Comparison of ENCODE assay signal across 9 cellular contexts in the genomic region with DNA sequence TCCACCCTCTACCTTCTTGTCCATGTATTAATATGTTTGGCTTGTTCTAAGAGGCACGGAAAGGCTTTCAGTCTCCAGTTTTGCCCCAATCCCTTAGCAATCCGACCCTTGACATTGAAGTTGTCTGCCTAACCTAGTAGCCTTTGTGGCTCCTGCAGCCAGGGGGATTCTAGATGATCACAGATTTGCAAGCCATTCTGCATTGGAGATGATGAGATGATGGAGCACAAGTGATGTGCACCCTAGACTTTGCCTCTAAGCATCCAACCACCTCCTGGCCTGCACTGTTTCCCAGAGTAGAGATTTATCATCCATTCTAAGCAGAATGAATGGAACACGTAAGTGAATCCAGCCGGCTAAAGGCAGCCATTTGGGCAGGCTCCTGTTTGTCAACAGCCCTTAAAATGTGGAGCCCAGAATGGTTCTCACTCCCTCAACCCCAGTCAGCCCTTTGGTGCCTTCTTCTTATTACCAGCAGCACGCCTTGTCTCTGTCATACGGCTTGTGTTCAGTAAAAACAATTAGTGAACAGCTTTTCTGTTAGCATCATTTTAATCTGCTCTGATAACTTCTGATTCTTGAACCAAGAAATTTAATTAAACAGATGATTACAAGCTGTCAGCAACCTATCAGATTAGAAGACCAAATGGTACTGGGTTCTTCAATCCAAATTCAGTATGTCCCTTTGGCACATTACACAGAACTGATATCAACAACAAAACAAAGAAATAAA. TPM values are rescaled to one million over a fixed set of nuclear protein-coding genes. Genes with fewer than 3 reads are reported as not detected.
DNase-seq lines count a peak whose midpoint lies in the region; ATAC-seq, FAIRE-seq and TF ChIP-seq lines count a peak whose summit lies in the region.
"Had no signal": no experiment of that assay in that cellular context is flagged by ENCODE, and none has a peak within 500 bp of the region (broad histone marks: within the 10 kb centered on the region; RNA-seq: fewer than 3 reads in every experiment).

No MANE protein-coding gene starts in this region.

- POLR2A ChIA-PET in CD8-positive, alpha-beta T cell (lab: Charles Lee): interaction anchor here (0.6 to 34.4 kb wide), 9 partner anchors 9 to 138 kb away, joined by 3 to 1009 read pairs (median 6); partner anchors contain the start of genes FBXW2 and PHF19
- POLR2A ChIA-PET in IMR-90 (lab: Charles Lee; ENCODE audit: unreplicated experiment) (interaction anchor here (0.6 to 0.7 kb wide), 2 partner anchors 10 to 276 kb away, joined by 6 to 27 read pairs; no protein-coding TSS in a partner anchor), K562 (lab: Yijun Ruan, JAX) (interaction anchor here (1.2 to 1.5 kb wide), 2 partner anchors 9 to 11 kb away, joined by 3 to 7 read pairs; no protein-coding TSS in a partner anchor)

- no peaks in the 10 kb centered on the region for H3K36me3 ChIP-seq in CD8-positive, alpha-beta T cell (ENCODE audit: insufficient read depth, low read length)
- H3K36me3 ChIP-seq in IMR-90 (ENCODE audit: control insufficient read depth, insufficient read depth, low read length) (no peaks in the 10 kb centered on the region), K562 (ENCODE audit: control insufficient read depth, insufficient read depth, low read length) (no peaks in the 10 kb centered on the region)

- H3K4me1 ChIP-seq in CD8-positive, alpha-beta T cell (ENCODE audit: insufficient read depth, low read length): peaks cover 88% of the 10 kb centered on the region
- H3K4me1 ChIP-seq in IMR-90 (ENCODE audit: control insufficient read depth, insufficient read depth, low read length) (peaks cover 33% of the 10 kb centered on the region), K562 (replicated peaks in 1 of 2; ENCODE audit: control insufficient read depth in 2 of 2, insufficient read depth in 2 of 2, low read length in 2 of 2) (peaks cover 17 to 29% of the 10 kb centered on the region in 2 experiments)

- H2AK5ac ChIP-seq in IMR-90 (ENCODE audit: low read depth, low read length): peak overlapping the region; percentile 73

- peak overlapping the region; percentile 71; the same call in 1 of the 2 replicates for H3K18ac ChIP-seq in IMR-90 (ENCODE audit: low read depth, low read length)

- peak overlapping the region; percentile 95 for H2BK15ac ChIP-seq in IMR-90 (ENCODE audit: low read depth, low read length)

- ATAC-seq in CD8-positive, alpha-beta T cell: no peak
- no peak for ATAC-seq in IMR-90 (ENCODE audit: low read depth)
- no peak for ATAC-seq in K562
- ATAC-seq in natural killer cell treated with Interleukin-12 subunit alpha and Interleukin-12 subunit beta and Interleukin-15 and Interleukin-18, amount 100 ng/mL, for 72 hours: no peak
- ATAC-seq in GM21717 (IDR thresholded peaks at IDR 0.05; ENCODE audit: unreplicated experiment): no peak

- H2BK20ac ChIP-seq in IMR-90 (ENCODE audit: low read depth, low read length): peak overlapping the region; percentile 99

- peak overlapping the region; percentile 88 for H3K23ac ChIP-seq in IMR-90 (ENCODE audit: low read depth, low read length)

- peaks cover 0 to 18% of the 10 kb centered on the region in 2 experiments; a peak in 1 of 4 replicates for H3K79me1 ChIP-seq in IMR-90 (ENCODE audit: low read depth in 1 of 2, low read length in 2 of 2)

- H4K20me1 ChIP-seq in IMR-90 (ENCODE audit: insufficient read depth, low read length) (no peaks in the 10 kb centered on the region), K562 (replicated peaks; ENCODE audit: control insufficient read depth, insufficient read depth, low read length) (no peaks in the 10 kb centered on the region)

- peak overlapping the region; percentile 77 for H3K14ac ChIP-seq in IMR-90 (replicated peaks; ENCODE audit: low read depth, low read length)

- H3K9me3 ChIP-seq in CD8-positive, alpha-beta T cell (ENCODE audit: low read length): no peaks in the 10 kb centered on the region
- no peaks in the 10 kb centered on the region for H3K9me3 ChIP-seq in IMR-90 (ENCODE audit: control insufficient read depth, insufficient read depth, low read length)
- H3K9me3 ChIP-seq in K562 (replicated peaks; ENCODE audit: control insufficient read depth, insufficient read depth, low read depth, low read length): no peaks in the 10 kb centered on the region

- no peaks in the 10 kb centered on the region for H3K27me3 Mint-ChIP-seq in CD8-positive, alpha-beta T cell (ENCODE audit: low read depth)
- no peaks in the 10 kb centered on the region for H3K27me3 Mint-ChIP-seq in natural killer cell treated with Interleukin-12 subunit alpha and Interleukin-12 subunit beta and Interleukin-15 and Interleukin-18, amount 100 ng/mL, for 72 hours

- no peak for FAIRE-seq in K562 (lab: Jason Lieb, UNC)

- H2BK120ac ChIP-seq in IMR-90 (ENCODE audit: low read depth, low read length): peak overlapping the region; percentile 89

- peak overlapping the region; percentile 37 for H4K5ac ChIP-seq in IMR-90 (ENCODE audit: low read depth, low read length)

- BruUV-seq in IMR-90 (replicated peaks; lab: Mats Ljungman, UMichigan) (no TSS peak), K562 (replicated peaks; lab: Mats Ljungman, UMichigan) (no TSS peak)

- dilution Hi-C loops in IMR-90 (cut with HindIII; ENCODE audit: low sequenced_read_pairs, unreplicated experiment): no loop called here

- no peak overlapping the region for H3K9ac ChIP-seq in IMR-90 (ENCODE audit: low read depth, low read length)
- H3K9ac ChIP-seq in K562 (ENCODE audit: insufficient read depth in 1 of 2, low read depth in 2 of 2, low read length in 2 of 2): no peak overlapping the region

- H2AFZ ChIP-seq in IMR-90 (replicated peaks; ENCODE audit: low read length, poor library complexity) (peak overlapping the region; percentile 72), K562 (ENCODE audit: low read depth, low read length) (peak overlapping the region; percentile 67)

- TF ChIP-seq EP300 in K562 (IDR thresholded peaks at IDR 0.05; ENCODE audit: low read length): no peak

- TF ChIP-seq POLR2A in IMR-90 (IDR thresholded peaks at IDR 0.05; ENCODE audit: low read depth, low read length) (no peak), K562 (conservative IDR thresholded peaks at IDR 0.05) (no peak)

- H3K36me3 Mint-ChIP-seq in CD8-positive, alpha-beta T cell: peaks cover 6% of the 10 kb centered on the region
- H3K36me3 Mint-ChIP-seq in natural killer cell treated with Interleukin-12 subunit alpha and Interleukin-12 subunit beta and Interleukin-15 and Interleukin-18, amount 100 ng/mL, for 72 hours: no peaks in the 10 kb centered on the region

- H3K4me3 ChIP-seq in CD8-positive, alpha-beta T cell (ENCODE audit: low read depth, low read length): peak overlapping the region; percentile 6
- no peak overlapping the region for H3K4me3 ChIP-seq in IMR-90 (ENCODE audit: insufficient read depth, low read depth, low read length)
- no peak overlapping the region for H3K4me3 ChIP-seq in K562
- H3K4me3 ChIP-seq: SK-N-MC had no signal

- no peak for DNase-seq in CD8-positive, alpha-beta T cell
- DNase-seq in IMR-90: no peak
- DNase-seq in K562 (ENCODE audit: extremely low read depth in 1 of 4, low spot score in 3 of 4): no peak
- DNase-seq in natural killer cell treated with Interleukin-12 subunit alpha and Interleukin-12 subunit beta and Interleukin-15 and Interleukin-18, amount 100 ng/mL, for 72 hours (ENCODE audit: low spot score): no peak
- no peak for DNase-seq in NK-92 treated with Interleukin-12 subunit alpha and Interleukin-12 subunit beta, amount 100 ng/mL, for 24 hours (lab: John Stamatoyannopoulos, UW)
- DNase-seq in dedifferentiated amniotic fluid mesenchymal stem cell (ENCODE audit: extremely low spot score): no peak
- DNase-seq in NCI-H748 (lab: John Stamatoyannopoulos, UW; ENCODE audit: unreplicated experiment): no peak

- H3K27ac ChIP-seq in CD8-positive, alpha-beta T cell (ENCODE audit: low read depth, low read length): peak overlapping the region; percentile 79
- H3K27ac ChIP-seq in IMR-90 (ENCODE audit: insufficient read depth, low read length): peak overlapping the region; percentile 40
- no peak overlapping the region for H3K27ac ChIP-seq in K562 (ENCODE audit: extremely low read depth, low read depth, low read length)
- H3K27ac ChIP-seq: SK-N-MC had no signal

- H3K9me1 ChIP-seq in IMR-90 (ENCODE audit: insufficient read depth, low read length): peaks cover 12% of the 10 kb centered on the region
- no peaks in the 10 kb centered on the region for H3K9me1 ChIP-seq in K562 (ENCODE audit: control insufficient read depth, insufficient read depth, low read length)

- peak overlapping the region; percentile 89 for H4K91ac ChIP-seq in IMR-90 (ENCODE audit: insufficient read depth, low read depth, low read length)

- H4K8ac ChIP-seq in IMR-90 (ENCODE audit: low read depth in 2 of 2, low read length in 2 of 2): peak overlapping the region; percentile 97 to 98

- no peaks in the 10 kb centered on the region for H3K79me2 ChIP-seq in K562 (ENCODE audit: control insufficient read depth, insufficient read depth, low read length)

- in situ Hi-C loops in IMR-90 (cut with MboI; ENCODE audit: low sequenced_read_pairs) (no loop called here), K562 (cut with MboI) (loop anchor here (25.0 kb wide), 1 partner anchor 320 kb away; no protein-coding TSS in a partner anchor)

- H3K4me3 Mint-ChIP-seq in CD8-positive, alpha-beta T cell: peak overlapping the region; percentile 39
- peak overlapping the region; percentile 77 for H3K4me3 Mint-ChIP-seq in natural killer cell treated with Interleukin-12 subunit alpha and Interleukin-12 subunit beta and Interleukin-15 and Interleukin-18, amount 100 ng/mL, for 72 hours

- CTCF ChIA-PET in CD8-positive, alpha-beta T cell (lab: Charles Lee): interaction anchor here (0.8 to 19.6 kb wide), 9 partner anchors 13 to 86 kb away, joined by 3 to 351 read pairs (median 4); partner anchors contain the start of gene PHF19
- CTCF ChIA-PET in IMR-90 (lab: Yijun Ruan, JAX): interaction anchor here (0.6 kb wide), 1 partner anchor 33 kb away, joined by 6 read pairs; no protein-coding TSS in a partner anchor
- CTCF ChIA-PET in K562 (lab: Yijun Ruan, JAX; ENCODE audit: low intra/inter-chr PET ratio): no interaction called here

- peak overlapping the region; percentile 28 for H3K4me2 ChIP-seq in IMR-90 (ENCODE audit: low read depth, low read length)
- H3K4me2 ChIP-seq in K562 (ENCODE audit: insufficient read depth, low read length): no peak overlapping the region

- H3K9me3 Mint-ChIP-seq in CD8-positive, alpha-beta T cell: no peaks in the 10 kb centered on the region
- H3K9me3 Mint-ChIP-seq in natural killer cell treated with Interleukin-12 subunit alpha and Interleukin-12 subunit beta and Interleukin-15 and Interleukin-18, amount 100 ng/mL, for 72 hours: no peaks in the 10 kb centered on the region

- H3K4me1 Mint-ChIP-seq in CD8-positive, alpha-beta T cell (ENCODE audit: low read depth): peaks cover 86% of the 10 kb centered on the region
- H3K4me1 Mint-ChIP-seq in natural killer cell treated with Interleukin-12 subunit alpha and Interleukin-12 subunit beta and Interleukin-15 and Interleukin-18, amount 100 ng/mL, for 72 hours (ENCODE audit: low read depth in 2 of 2): peaks cover 76 to 85% of the 10 kb centered on the region in 2 donors

- TF ChIP-seq RAD21 in IMR-90 (IDR thresholded peaks at IDR 0.05; ENCODE audit: low read length) (no peak), K562 (CRISPR knock-in tag; conservative IDR thresholded peaks at IDR 0.05 in 1 of 2, IDR thresholded peaks at IDR 0.05 in 1 of 2) (no peak)

- H3K27me3 ChIP-seq in CD8-positive, alpha-beta T cell (ENCODE audit: insufficient read depth, low read length): no peaks in the 10 kb centered on the region
- H3K27me3 ChIP-seq in IMR-90 (ENCODE audit: control insufficient read depth, insufficient read depth, low read length) (no peaks in the 10 kb centered on the region), K562 (ENCODE audit: control insufficient read depth in 2 of 2, insufficient read depth in 2 of 2, low read length in 2 of 2) (no peaks in the 10 kb centered on the region)

- TF ChIP-seq CTCF in CD8-positive, alpha-beta T cell (IDR thresholded peaks at IDR 0.05): no peak
- TF ChIP-seq CTCF in IMR-90 (conservative IDR thresholded peaks at IDR 0.05; ENCODE audit: low read depth, low read length) (no peak), K562 (IDR thresholded peaks at IDR 0.05 in 2 of 3, conservative IDR thresholded peaks at IDR 0.05 in 1 of 3; ENCODE audit: insufficient read depth in 2 of 3, low read depth in 1 of 3, low read length in 3 of 3) (no peak)

- H2AK9ac ChIP-seq in IMR-90 (replicated peaks; ENCODE audit: low read depth, low read length, poor library complexity): peak overlapping the region; percentile 73

- H3K27ac Mint-ChIP-seq in CD8-positive, alpha-beta T cell: peak overlapping the region; percentile 99
- H3K27ac Mint-ChIP-seq in natural killer cell treated with Interleukin-12 subunit alpha and Interleukin-12 subunit beta and Interleukin-15 and Interleukin-18, amount 100 ng/mL, for 72 hours: peak overlapping the region; percentile 97

- WGBS in IMR-90 (ENCODE audit: extremely low coverage in 2 of 2, insufficient read length in 1 of 2), 2 experiments: 100% methylated on average over 3 of the region's 6 CpGs; no CpG with 5 or more reads in 1 of the 2 experiments
- WGBS in K562 (ENCODE audit: insufficient coverage, low coverage, missing lambda C conversion rate): 9% methylated on average over 6 of the region's 6 CpGs

- H2BK5ac ChIP-seq in IMR-90 (ENCODE audit: low read depth, low read length, poor library complexity, severe bottlenecking): peak overlapping the region; percentile 88

- H3K56ac ChIP-seq in IMR-90 (ENCODE audit: extremely low read depth, insufficient read depth, low read length): peak overlapping the region; percentile 59; the same call in 1 of the 2 replicates

- intact Hi-C loops in CD8-positive, alpha-beta T cell (cut with DNase I, micrococcal nuclease): no loop called here
- intact Hi-C loops in IMR-90 (cut with micrococcal nuclease): no loop called here
- intact Hi-C loops in K562 (cut with micrococcal nuclease): loop anchor here (10.0 kb wide), 1 partner anchor 317 kb away; no protein-coding TSS in a partner anchor

- peak overlapping the region; percentile 97 for H3K4ac ChIP-seq in IMR-90 (ENCODE audit: low read depth, low read length)

RNA-seq across cellular contexts. Expression of gene TRAF1, which starts 5.7 kb away (rescaled TPM):
- 10 to 100 TPM; 61.2 to 61.7 TPM for total RNA-seq in CD8-positive, alpha-beta T cell
- 3.1 and 3.9 TPM in 2 replicates for total RNA-seq in IMR-90 (2012; rRNA removed)
- polyA plus RNA-seq in IMR-90 (2012; rRNA removed): 3.7 and 4.1 TPM in 2 replicates
- 2.0 and 2.9 TPM in 2 replicates for polyA plus RNA-seq in IMR-90 (2012; cell fraction: cytosol; rRNA removed)
- polyA plus RNA-seq in IMR-90 (2012; cell fraction: nucleus; rRNA removed; ENCODE audit: low replicate concordance): 5.6 and 6.9 TPM in 2 replicates
- 2.6 and 5.9 TPM in 2 replicates for total RNA-seq in K562 (2011; cell fraction: chromatin; rRNA removed; ENCODE audit: low replicate concordance)
- 3.0 and 4.3 TPM in 2 replicates for total RNA-seq in K562 (2011; cell fraction: nucleolus; rRNA removed)
- total RNA-seq in K562 (2011; cell fraction: nucleoplasm; rRNA removed): 2.1 and 2.3 TPM in 2 replicates
- not detected in 2 replicates for total RNA-seq in K562 (2014; rRNA removed)
- 0.04 TPM in 1 of 2 replicates, not detected in the other for total RNA-seq in K562 (2014; rRNA removed; fragmentation: Illumina TruSeq; extraction: Trizol)
- 0.04 TPM in 1 of 2 replicates, not detected in the other for total RNA-seq in K562 (2015; rRNA removed; fragmentation: Illumina TruSeq; extraction: Trizol)
- 0.38 and 0.47 TPM in 2 replicates for total RNA-seq in K562 (2021)
- polyA plus RNA-seq in K562 (2011; rRNA removed): 0.37 and 1.1 TPM in 2 replicates
- polyA plus RNA-seq in K562 (2011; cell fraction: cytosol; rRNA removed): 0.29 and 1.3 TPM in 2 replicates
- polyA plus RNA-seq in K562 (2011; cell fraction: nucleus; rRNA removed): 0.18 and 1.4 TPM in 2 replicates
- polyA plus RNA-seq in K562 (2012): 0.13 and 0.18 TPM in 2 replicates
- 0.06 and 0.12 TPM in 2 replicates for polyA plus RNA-seq in K562 (2014; fragmentation: Illumina TruSeq; extraction: Trizol)
- under 1 TPM in 1 of 2 experiments, not detected in 1; 0.01 TPM for polyA plus RNA-seq in K562 (2014; fragmentation: Nextera tagmentation; extraction: Ambion mirVana)
- polyA plus RNA-seq in K562 (2014; rRNA removed): 0.01 and 0.03 TPM in 2 replicates
- 1.3 and 3.1 TPM in 2 replicates for polyA minus RNA-seq in K562 (2011; rRNA and poly(A)+ RNA removed)
- polyA minus RNA-seq in K562 (2011; cell fraction: cytosol; rRNA and poly(A)+ RNA removed): 0.76 TPM in 1 of 2 replicates, not detected in the other
- polyA minus RNA-seq in K562 (2011; cell fraction: nucleus; rRNA and poly(A)+ RNA removed): 0.89 and 2.3 TPM in 2 replicates
- 100 to 1,000 TPM; 145 to 375 TPM for total RNA-seq in natural killer cell treated with Interleukin-12 subunit alpha and Interleukin-12 subunit beta and Interleukin-15 and Interleukin-18, amount 100 ng/mL, for 72 hours

RNA-seq across cellular contexts. Expression of gene PHF19, which starts 55.3 kb away (rescaled TPM):
- total RNA-seq in CD8-positive, alpha-beta T cell: 10 to 100 TPM; 47.3 to 48.5 TPM
- total RNA-seq in IMR-90 (2012; rRNA removed) (36.1 and 37.6 TPM in 2 replicates), K562 (2014; rRNA removed) (255 and 312 TPM in 2 replicates), K562 (2014; rRNA removed; fragmentation: Illumina TruSeq; extraction: Trizol) (191 and 211 TPM in 2 replicates), K562 (2015; rRNA removed; fragmentation: Illumina TruSeq; extraction: Trizol) (240 and 241 TPM in 2 replicates), K562 (2021) (372 and 373 TPM in 2 replicates)
- polyA plus RNA-seq in IMR-90 (2012; rRNA removed) (55.6 and 56.9 TPM in 2 replicates), K562 (2011; rRNA removed) (403 and 414 TPM in 2 replicates), K562 (2014; fragmentation: Illumina TruSeq; extraction: Trizol) (292 and 365 TPM in 2 replicates), K562 (2014; fragmentation: Nextera tagmentation; extraction: Ambion mirVana) (100 to 1,000 TPM in 1 of 2 experiments, 10 to 100 TPM in 1; 95.8 to 140 TPM), K562 (2014; rRNA removed) (312 TPM in 2 replicates)
- 52.9 and 59.9 TPM in 2 replicates for polyA plus RNA-seq in IMR-90 (2012; cell fraction: cytosol; rRNA removed)
- 37.1 and 52.4 TPM in 2 replicates for polyA plus RNA-seq in IMR-90 (2012; cell fraction: nucleus; rRNA removed; ENCODE audit: low replicate concordance)
- total RNA-seq in K562 (2011; cell fraction: chromatin; rRNA removed; ENCODE audit: low replicate concordance): 622 and 1,187 TPM in 2 replicates
- 570 and 625 TPM in 2 replicates for total RNA-seq in K562 (2011; cell fraction: nucleolus; rRNA removed)
- total RNA-seq in K562 (2011; cell fraction: nucleoplasm; rRNA removed): 592 and 663 TPM in 2 replicates
- 475 and 721 TPM in 2 replicates for polyA plus RNA-seq in K562 (2011; cell fraction: cytosol; rRNA removed)
- 1,109 and 1,436 TPM in 2 replicates for polyA plus RNA-seq in K562 (2011; cell fraction: nucleus; rRNA removed)
- polyA plus RNA-seq in K562 (2012): 275 and 342 TPM in 2 replicates
- polyA minus RNA-seq in K562 (2011; rRNA and poly(A)+ RNA removed): 333 and 440 TPM in 2 replicates
- 286 and 300 TPM in 2 replicates for polyA minus RNA-seq in K562 (2011; cell fraction: cytosol; rRNA and poly(A)+ RNA removed)
- 297 and 330 TPM in 2 replicates for polyA minus RNA-seq in K562 (2011; cell fraction: nucleus; rRNA and poly(A)+ RNA removed)
- total RNA-seq in natural killer cell treated with Interleukin-12 subunit alpha and Interleukin-12 subunit beta and Interleukin-15 and Interleukin-18, amount 100 ng/mL, for 72 hours: 100 to 1,000 TPM in 1 of 2 donors, 10 to 100 TPM in 1; 97.4 to 177 TPM

Comparison
In these comparisons a context has a peak if more than half of its experiments do, and no peak if none do; other contexts are left out.
1. RNA of gene TRAF1, which starts 5.7 kb away (total RNA-seq): 145 to 375 TPM in natural killer cell treated with Interleukin-12 subunit alpha and Interleukin-12 subunit beta and Interleukin-15 and Interleukin-18, amount 100 ng/mL, for 72 hours and 61.2 to 61.7 TPM in CD8-positive, alpha-beta T cell; 3.1 to 3.9 TPM in IMR-90 and 0.04 to 5.9 TPM in K562; every median in the first group is over 4 times any median in the second.